26 cellular contexts compared by ENCODE assay signal in the genomic region with DNA sequence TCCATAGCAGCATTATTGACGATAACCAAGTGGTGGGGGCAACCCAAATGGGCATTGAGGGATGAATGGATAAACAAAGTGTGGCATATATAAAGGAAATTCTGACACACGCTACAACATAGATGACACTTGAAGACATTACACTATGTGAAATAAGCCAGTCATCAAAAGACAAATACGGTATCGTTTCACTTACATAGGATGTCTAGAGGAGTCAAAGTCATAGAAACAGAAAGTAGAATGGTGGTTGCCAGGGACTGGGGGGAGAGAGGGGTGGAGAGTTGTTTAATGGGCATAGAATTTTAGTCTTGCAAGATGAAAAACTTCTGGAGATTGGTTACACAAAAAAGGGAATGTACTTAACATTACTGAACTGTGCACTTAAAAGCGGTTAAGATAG.
"Had no signal": no experiment of that assay in that cellular context is flagged by ENCODE, and none has a peak within 500 bp of the region (broad histone marks: within the 10 kb centered on the region; RNA-seq: fewer than 3 reads in every experiment).

No MANE protein-coding gene starts in this region.

- H3K27ac ChIP-seq: stomach, suprapubic skin, testis, thoracic aorta, thyroid gland, tibial artery, tibial nerve, transverse colon, upper lobe of left lung, upper lobe of right lung, uterus, vagina had no signal

- H3K4me1 ChIP-seq: stomach, suprapubic skin, testis, thyroid gland, tibial artery, tibial nerve, transverse colon, upper lobe of left lung, upper lobe of right lung, uterus, vagina had no signal

- ATAC-seq: stimulated activated effector memory CD8-positive, alpha-beta T cell treated with anti-CD3 and anti-CD28 coated beads, Interleukin-12 subunit alpha, Interleukin-12 subunit beta, amount 100 ng/mL, for 72 hours; stimulated activated memory B cell treated with anti-CD40 and anti-IgM and Interleukin-4, amounts not matched to agents 10 μg/mL and 1 μg/mL and 100 μg/mL, for 72 hours; stimulated activated naive B cell treated with anti-CD40 and anti-IgM and Interleukin-4, amounts not matched to agents 10 μg/mL and 1 μg/mL and 100 μg/mL, for 72 hours; stimulated activated naive CD8-positive, alpha-beta T cell treated with anti-CD3 and anti-CD28 coated beads, Interleukin-15, amount 100 ng/mL, for 72 hours; stimulated activated naive CD8-positive, alpha-beta T cell treated with anti-CD3 and anti-CD28 coated beads, Interleukin-15, Interleukin-2, amounts not matched to agents 100 U/mL and 50 U/mL, for 24 hours; upper lobe of right lung had no signal

- H3K4me3 ChIP-seq: stomach, suprapubic skin, testis, thoracic aorta, thyroid gland, tibial artery, tibial nerve, transverse colon, upper lobe of left lung, upper lobe of right lung, uterus, vagina had no signal

- H3K27me3 ChIP-seq: testis, thyroid gland, tibial artery, tibial nerve, transverse colon, upper lobe of left lung, uterus, vagina had no signal

- DNase-seq: stimulated activated CD4-positive, alpha-beta T cell treated with anti-CD3 and anti-CD28 coated beads, Interleukin-2, amount 100 ng/mL, for 48 hours; stimulated activated CD4-positive, alpha-beta T cell treated with anti-CD3 and anti-CD28 coated beads, Interleukin-4, amount 100 ng/mL, for 1 hour; stimulated activated CD4-positive, alpha-beta T cell treated with anti-CD3 and anti-CD28 coated beads, Interleukin-4, amount 100 ng/mL, for 24 hours; stimulated activated CD4-positive, alpha-beta T cell treated with anti-CD3 and anti-CD28 coated beads, Interleukin-4, amount 100 ng/mL, for 4 hours; stimulated activated CD8-positive, alpha-beta memory T cell treated with anti-CD3 and anti-CD28 coated beads, Interleukin-4, amount 100 ng/mL, for 48 hours; stimulated activated naive B cell treated with anti-CD40 and anti-IgM and Interleukin-4, amounts not matched to agents 10 μg/mL and 1 μg/mL and 100 μg/mL, for 72 hours; stimulated activated naive CD4-positive, alpha-beta T cell; stimulated activated naive CD4-positive, alpha-beta T cell treated with Interleukin-2 at 50 U/mL for 16 hours; stimulated activated naive CD8-positive, alpha-beta T cell treated with anti-CD3 and anti-CD28 coated beads, Interleukin-15, amount 100 ng/mL, for 72 hours; stimulated activated naive CD8-positive, alpha-beta T cell treated with anti-CD3 and anti-CD28 coated beads, Interleukin-15, Interleukin-2, amounts not matched to agents 100 U/mL and 50 U/mL, for 24 hours; stomach; substantia nigra; testis; thyroid gland; tibial artery; transverse colon; trophoblast cell; upper lobe of left lung; upper lobe of right lung; uterus had no signal

- H3K36me3 ChIP-seq: stomach, suprapubic skin, thoracic aorta, thyroid gland, tibial artery, tibial nerve, transverse colon, upper lobe of left lung, upper lobe of right lung, uterus, vagina had no signal

- H3K9me3 ChIP-seq: stomach, suprapubic skin, testis, thoracic aorta, thyroid gland, tibial artery, transverse colon, upper lobe of left lung, upper lobe of right lung, uterus, vagina had no signal
